Comparison of ENCODE assay signal across 24 cellular contexts in the genomic region with DNA sequence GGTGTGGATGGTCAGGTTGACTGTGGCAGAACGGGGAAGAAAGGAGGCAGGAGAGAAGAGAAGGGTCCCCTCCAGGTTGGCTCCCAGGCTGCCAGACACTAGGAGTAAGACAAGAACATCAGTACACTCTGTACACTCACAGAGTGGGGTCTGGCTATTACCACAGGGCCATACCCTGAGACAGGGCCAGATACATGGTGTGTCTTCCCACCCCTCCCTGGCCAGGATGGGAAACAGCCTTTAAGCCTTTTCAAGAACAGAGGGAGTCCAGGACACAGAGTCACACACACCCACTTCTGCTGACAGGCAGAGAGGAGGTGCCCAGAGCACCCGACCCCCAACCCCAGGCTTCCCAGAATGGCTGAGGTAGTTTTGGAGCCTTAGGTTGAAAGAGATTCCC.
"Had no signal": no experiment of that assay in that cellular context is flagged by ENCODE, and none has a peak within 500 bp of the region (broad histone marks: within the 10 kb centered on the region; RNA-seq: fewer than 3 reads in every experiment).

No MANE protein-coding gene starts in this region.

- H3K36me3 Mint-ChIP-seq: mesothelial cell of epicardium had no signal

- ATAC-seq: natural killer cell; pancreas; right lobe of liver; stimulated activated memory B cell treated with anti-CD40 and anti-IgM and Interleukin-4, amounts not matched to agents 10 μg/mL and 1 μg/mL and 100 μg/mL, for 72 hours; stimulated activated naive CD8-positive, alpha-beta T cell treated with anti-CD3 and anti-CD28 coated beads, Interleukin-15, amount 100 ng/mL, for 72 hours had no signal

- H3K4me1 Mint-ChIP-seq: mesothelial cell of epicardium; naive B cell; natural killer cell; nephron progenitor cell; stimulated activated memory B cell treated with anti-CD40 and anti-IgM and Interleukin-4, amounts not matched to agents 10 μg/mL and 1 μg/mL and 100 μg/mL, for 72 hours; stimulated activated naive CD8-positive, alpha-beta T cell treated with anti-CD3 and anti-CD28 coated beads, Interleukin-15, amount 100 ng/mL, for 72 hours had no signal

- H3K79me2 ChIP-seq: hepatocyte had no signal

- H3K27ac ChIP-seq: hepatocyte, left ventricle myocardium inferior, pancreas, right atrium auricular region, right lobe of liver, tibial nerve, upper lobe of left lung, vagina had no signal

- H3K27me3 ChIP-seq: hepatocyte, pancreas, right atrium auricular region, right lobe of liver, tibial nerve, upper lobe of left lung, vagina had no signal

- H2AFZ ChIP-seq: hepatocyte had no signal

- H3K9me3 ChIP-seq: pancreas, right lobe of liver, vagina had no signal

- H3K4me2 ChIP-seq: hepatocyte, smooth muscle cell had no signal

- H3K4me3 Mint-ChIP-seq: mesothelial cell of epicardium; natural killer cell; nephron progenitor cell; stimulated activated memory B cell treated with anti-CD40 and anti-IgM and Interleukin-4, amounts not matched to agents 10 μg/mL and 1 μg/mL and 100 μg/mL, for 72 hours; stimulated activated naive CD8-positive, alpha-beta T cell treated with anti-CD3 and anti-CD28 coated beads, Interleukin-15, amount 100 ng/mL, for 72 hours had no signal

- H3K36me3 ChIP-seq: pancreas, right atrium auricular region, right lobe of liver, upper lobe of left lung, vagina had no signal

- H3K4me1 ChIP-seq: left ventricle myocardium inferior, pancreas, right atrium auricular region, right lobe of liver, tibial nerve, upper lobe of left lung, vagina had no signal

- H3K27ac Mint-ChIP-seq: mesothelial cell of epicardium; natural killer cell; nephron progenitor cell; stimulated activated memory B cell treated with anti-CD40 and anti-IgM and Interleukin-4, amounts not matched to agents 10 μg/mL and 1 μg/mL and 100 μg/mL, for 72 hours; stimulated activated naive CD8-positive, alpha-beta T cell treated with anti-CD3 and anti-CD28 coated beads, Interleukin-15, amount 100 ng/mL, for 72 hours had no signal

- H3K27me3 Mint-ChIP-seq: naive B cell; stimulated activated memory B cell treated with anti-CD40 and anti-IgM and Interleukin-4, amounts not matched to agents 10 μg/mL and 1 μg/mL and 100 μg/mL, for 72 hours; stimulated activated naive CD8-positive, alpha-beta T cell treated with anti-CD3 and anti-CD28 coated beads, Interleukin-15, amount 100 ng/mL, for 72 hours had no signal

- H3K4me3 ChIP-seq: hepatocyte, left ventricle myocardium inferior, lung, pancreas, right atrium auricular region, right lobe of liver, smooth muscle cell, tibial nerve, upper lobe of left lung, vagina had no signal

- DNase-seq: islet precursor cell; left ventricle myocardium inferior; mesendoderm; naive B cell; natural killer cell; nephron progenitor cell; stimulated activated CD4-positive, alpha-beta T cell treated with anti-CD3 and anti-CD28 coated beads, Interleukin-1b, Interleukin-23, amount 100 ng/mL, for 48 hours; stimulated activated CD4-positive, alpha-beta T cell treated with anti-CD3 and anti-CD28 coated beads, Interleukin-2, amount 100 ng/mL, for 48 hours; stimulated activated CD4-positive, alpha-beta T cell treated with anti-CD3 and anti-CD28 coated beads, Interleukin-4, amount 100 ng/mL, for 4 hours; stimulated activated CD8-positive, alpha-beta memory T cell treated with anti-CD3 and anti-CD28 coated beads, Interleukin-4, amount 100 ng/mL, for 48 hours; stimulated activated naive CD4-positive, alpha-beta T cell treated with Interleukin-2 at 50 U/mL for 16 hours; stimulated activated naive CD8-positive, alpha-beta T cell treated with anti-CD3 and anti-CD28 coated beads, Interleukin-15, amount 100 ng/mL, for 72 hours; substantia nigra; upper lobe of left lung had no signal
